ENCODE assay signal across 9 cellular contexts in genomic region chrX:51814066-51814465, GRCh38.
"Had no signal": no experiment of that assay in that cellular context is flagged by ENCODE, and none has a peak within 500 bp of the region (broad histone marks: within the 10 kb centered on the region; RNA-seq: fewer than 3 reads in every experiment).

No MANE protein-coding gene starts in this region.

- H3K4me1 Mint-ChIP-seq: GM23338 had no signal

- H3K4me1 ChIP-seq: HAP-1 had no signal

- H3K4me3 Mint-ChIP-seq: GM23338, HFFc6 had no signal

- H3K9me3 Mint-ChIP-seq: GM23338, HFFc6 had no signal

- H2AFZ ChIP-seq: GM23338 had no signal

- H3K4me2 ChIP-seq: GM23338 had no signal

- H3K9me3 ChIP-seq: HAP-1 had no signal

- H3K27ac Mint-ChIP-seq: GM23338, HFFc6 had no signal

- DNase-seq: H7, HFFc6, IMR-90, KG1 had no signal

- H3K4me3 ChIP-seq: GM23338, HAP-1, K562 had no signal

- FAIRE-seq: HTR-8/SVneo, K562 had no signal

- ATAC-seq: GM23338, HCT116, K562 had no signal

- H3K36me3 ChIP-seq: HAP-1 had no signal
